Comparison of ENCODE assay signal across 8 cellular contexts in genomic region chr6:34248727-34249468, GRCh38. TPM values are rescaled to one million over a fixed set of nuclear protein-coding genes. Genes with fewer than 3 reads are reported as not detected.
DNase-seq lines count a peak whose midpoint lies in the region; ATAC-seq, FAIRE-seq and TF ChIP-seq lines count a peak whose summit lies in the region.

Gene SMIM29 (minus strand): TSS chr6:34249006. CDS start chr6:34247791, 1,215 bp downstream.

- no peak for FAIRE-seq in urothelium cell line (lab: Jason Lieb, UNC)

- in situ Hi-C loops in GM13977 (cut with MboI; ENCODE audit: low pct_unique_long_range_greater_than_20kb, low sequenced_read_pairs, unreplicated experiment), result loop anchor here (25.0 kb wide), 1 partner anchor 363 kb away; no protein-coding TSS in a partner anchor

- no peaks in the 10 kb centered on the region for H3K9me3 ChIP-seq in T-helper 17 cell (ENCODE audit: control insufficient read depth, low read length, poor library complexity, severe bottlenecking)

- intact Hi-C loops in left ventricle myocardium superior (cut with micrococcal nuclease), result no loop called here

- ATAC-seq in HG02885 (IDR thresholded peaks at IDR 0.05; ENCODE audit: poor library complexity, unreplicated experiment), result peak; percentile 86
- ATAC-seq in T-helper 17 cell, result peak; percentile 93
- ATAC-seq in left ventricle myocardium superior, result peak; percentile 95

- H3K27ac Mint-ChIP-seq in T-helper 17 cell, result peak within 1 kb of the TSS; percentile 93

- no peaks in the 10 kb centered on the region for H3K27me3 Mint-ChIP-seq in T-helper 17 cell

- peaks cover 25% of the 10 kb centered on the region for H3K4me1 Mint-ChIP-seq in T-helper 17 cell

- TF ChIP-seq CTCF in GM13977 (IDR thresholded peaks at IDR 0.05; ENCODE audit: extremely low read depth, insufficient read depth, missing control alignments), result peak; percentile 90

- DNase-seq in GM13977 (ENCODE audit: low spot score), result peak; percentile 97
- DNase-seq in NCI-H187 (lab: John Stamatoyannopoulos, UW), result peak; percentile 81 to 92
- DNase-seq in T-helper 17 cell, result peak; percentile 98
- peak; percentile 77 to 99 (median 96) for DNase-seq in amygdala (lab: John Stamatoyannopoulos, UW)
- peak; percentile 98 for DNase-seq in left ventricle myocardium superior
- peak; percentile 63 for DNase-seq in pulmonary artery endothelial cell (ENCODE audit: low read depth, low spot score)
- peak; percentile 97 for DNase-seq in urothelium cell line (ENCODE audit: low spot score)

- peak within 1 kb of the TSS; percentile 94 for H3K4me3 Mint-ChIP-seq in T-helper 17 cell

- H3K36me3 Mint-ChIP-seq in T-helper 17 cell (ENCODE audit: low read depth), result peaks cover 4% of the 10 kb centered on the region

RNA-seq across cellular contexts. Expression of gene SMIM29, which starts in this region (rescaled TPM):
- total RNA-seq in T-helper 17 cell, result 10 to 100 TPM; 24.3 to 29.2 TPM
- total RNA-seq in left ventricle myocardium superior, result 19.7 TPM
- 17.4 and 25.2 TPM in 2 replicates for total RNA-seq in pulmonary artery endothelial cell

Comparison
In these comparisons a context has a peak if more than half of its experiments do, and no peak if none do; other contexts are left out.
1. Peak in every context shown above with its lines: DNase-seq and ATAC-seq.